In genomic region chr3:8380904-8381704, GRCh38 we compare ENCODE assay signal across 10 cellular contexts.
"Had no signal": no experiment of that assay in that cellular context is flagged by ENCODE, and none has a peak within 500 bp of the region (broad histone marks: within the 10 kb centered on the region; RNA-seq: fewer than 3 reads in every experiment).

No MANE protein-coding gene starts in this region.

- H3K4me1 ChIP-seq: HAP-1 had no signal

- ATAC-seq: HCT116 had no signal

- H3K9ac ChIP-seq: GM23248, KMS-11 had no signal

- H3K36me3 Mint-ChIP-seq: IgD-negative memory B cell had no signal

- H3K4me3 Mint-ChIP-seq: HFFc6, IgD-negative memory B cell had no signal

- H3K4me1 Mint-ChIP-seq: IgD-negative memory B cell had no signal

- H3K4me3 ChIP-seq: GM23248, HAP-1 had no signal

- H3K4me2 ChIP-seq: KMS-11 had no signal

- DNase-seq: GM23248, GOT3, H7, HFFc6, KBM-7 had no signal

- H3K36me3 ChIP-seq: HAP-1 had no signal

- FAIRE-seq: HTR-8/SVneo had no signal

- H3K27ac Mint-ChIP-seq: HFFc6, IgD-negative memory B cell had no signal

- H3K27ac ChIP-seq: GM23248, KMS-11 had no signal

- H3K9me3 ChIP-seq: HAP-1 had no signal

- H2AFZ ChIP-seq: GM23248 had no signal

- H3K9me3 Mint-ChIP-seq: HFFc6 had no signal
